ENCODE assay signal across 8 cellular contexts in the genomic region with DNA sequence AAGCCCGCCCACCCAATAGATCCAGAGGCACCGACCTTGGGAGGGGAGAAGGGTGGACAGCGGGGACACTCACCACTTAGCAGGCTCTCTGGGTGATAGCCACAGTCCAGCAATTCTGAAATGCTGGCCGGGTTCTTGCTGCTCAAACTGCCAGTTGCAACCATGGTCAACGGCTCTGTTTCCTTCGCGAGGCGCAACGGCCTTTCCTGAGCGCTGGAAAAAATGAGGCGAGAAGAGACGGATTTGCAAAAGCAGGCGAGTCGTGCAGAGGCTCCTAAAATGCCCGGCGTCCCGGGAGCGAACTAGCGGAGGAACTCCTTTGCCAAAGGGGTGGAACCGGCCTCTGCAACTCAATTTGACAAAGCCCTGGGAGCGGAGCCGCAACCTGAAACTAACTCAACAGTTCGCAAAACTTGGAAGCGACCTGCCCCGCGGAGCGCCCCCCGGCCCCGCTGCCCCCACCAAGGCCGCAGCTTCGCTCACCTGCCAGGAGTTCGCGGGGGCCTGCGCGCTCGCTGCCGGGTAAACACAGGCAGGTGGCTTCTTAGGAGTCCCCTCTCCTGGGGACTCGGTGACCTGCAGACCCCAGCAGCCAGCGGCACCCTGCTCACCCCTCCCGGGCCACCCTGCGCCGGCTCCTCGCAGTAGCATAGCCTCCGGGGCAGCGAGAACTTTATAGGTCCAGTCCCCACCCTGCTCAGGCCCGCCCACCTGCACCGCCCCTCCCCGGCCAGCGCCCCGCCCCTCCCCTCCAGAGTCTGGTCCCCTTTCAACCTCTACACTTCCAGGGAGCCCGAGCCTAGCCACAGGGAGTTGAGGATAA. TPM values are rescaled to one million over a fixed set of nuclear protein-coding genes. Genes with fewer than 3 reads are reported as not detected.
A peak's percentile ranks its signal among the peaks of the same experiment; 100 is the strongest.
DNase-seq lines count a peak whose midpoint lies in the region; ATAC-seq and TF ChIP-seq lines count a peak whose summit lies in the region.

Gene DDIT4L, minus strand, starts transcription at position 649 of the 823 bp plus-strand sequence. Its CDS starts 485 bp downstream, at position 164.

- CTCF ChIA-PET in PC-9 (lab: Charles Lee) = no interaction called here

- BruUV-seq in PC-9 (replicated peaks; lab: Mats Ljungman, UMichigan) = no TSS peak

- peak within 1 kb of the TSS; percentile 65 for H3K4me3 ChIP-seq in PC-9
- H3K4me3 ChIP-seq in left lung = peak within 1 kb of the TSS; percentile 38 to 52

- peak; percentile 73 for ATAC-seq in GM19035 (IDR thresholded peaks at IDR 0.05; ENCODE audit: unreplicated experiment)
- ATAC-seq in left lung = peak; percentile 94
- peak; percentile 60 for ATAC-seq in stimulated activated naive CD8-positive, alpha-beta T cell treated with anti-CD3 and anti-CD28 coated beads, Interleukin-15, Interleukin-2, amounts not matched to agents 100 U/mL and 50 U/mL, for 24 hours
- no peak for ATAC-seq in HG03139 (IDR thresholded peaks at IDR 0.05; ENCODE audit: unreplicated experiment)
- ATAC-seq in GM18867 (IDR thresholded peaks at IDR 0.05; ENCODE audit: unreplicated experiment) = no peak

- H3K27ac ChIP-seq in PC-9 = no peak within 1 kb of the TSS
- H3K27ac ChIP-seq in left lung = no peak within 1 kb of the TSS

- H3K9me3 ChIP-seq in PC-9 (ENCODE audit: insufficient read depth, low read depth) = no peaks in the 10 kb centered on the region
- no peaks in the 10 kb centered on the region for H3K9me3 ChIP-seq in left lung

- DNase-seq in PC-9 = peak in 1 of 2 experiments; percentile 33
- peak; percentile 24 for DNase-seq in cerebellar cortex (ENCODE audit: low spot score)
- DNase-seq in left lung = peak in 1 of 2 donors; percentile 78
- peak; percentile 17 for DNase-seq in stimulated activated naive CD8-positive, alpha-beta T cell treated with anti-CD3 and anti-CD28 coated beads, Interleukin-15, Interleukin-2, amounts not matched to agents 100 U/mL and 50 U/mL, for 24 hours
- DNase-seq in stimulated activated naive CD4-positive, alpha-beta T cell treated with Interleukin-2 at 50 U/mL for 16 hours (lab: John Stamatoyannopoulos, UW) = no peak

- intact Hi-C loops in PC-9 (cut with micrococcal nuclease; ENCODE audit: unreplicated experiment) = no loop called here
- intact Hi-C loops in left lung (cut with DNase I) = no loop called here

- H3K36me3 ChIP-seq in PC-9 (ENCODE audit: low read depth) (no peaks in the 10 kb centered on the region), left lung (no peaks in the 10 kb centered on the region)

- POLR2A ChIA-PET in PC-9 (lab: Charles Lee; ENCODE audit: unreplicated experiment) = no interaction called here

- TF ChIP-seq CTCF in PC-9 (conservative IDR thresholded peaks at IDR 0.05) (no peak), left lung (IDR thresholded peaks at IDR 0.05) (no peak)

- peaks cover 3% of the 10 kb centered on the region; the same call in 1 of the 2 replicates for H3F3A ChIP-seq in PC-9 (ENCODE audit: insufficient read depth, low read depth)

- H4K20me1 ChIP-seq in PC-9 (ENCODE audit: insufficient read depth) = no peaks in the 10 kb centered on the region

- H3K4me1 ChIP-seq in PC-9 (replicated peaks; ENCODE audit: insufficient read depth) = peaks cover 14% of the 10 kb centered on the region; the same call in 1 of the 2 replicates
- H3K4me1 ChIP-seq in left lung = peaks cover 0 to 12% of the 10 kb centered on the region in 2 donors

- no peaks in the 10 kb centered on the region for H3K27me3 ChIP-seq in PC-9 (ENCODE audit: insufficient read depth, low read depth)
- H3K27me3 ChIP-seq in left lung = peaks cover 0 to 38% of the 10 kb centered on the region in 2 donors

- no peaks in the 10 kb centered on the region for H3K79me2 ChIP-seq in PC-9 (ENCODE audit: low read depth)

- no peaks in the 10 kb centered on the region for H3K9me2 ChIP-seq in PC-9 (ENCODE audit: insufficient read depth)

- H3K4me2 ChIP-seq in PC-9 = peak within 1 kb of the TSS; percentile 90

- peak within 1 kb of the TSS; percentile 93 for H2AFZ ChIP-seq in PC-9

RNA-seq across cellular contexts. Expression of gene DDIT4L, which starts in this region (rescaled TPM):
- 1.0 and 1.1 TPM in 2 replicates for total RNA-seq in PC-9 (2021)
- total RNA-seq in left lung = under 1 TPM; 0.52 to 0.55 TPM

Comparison
In these comparisons a context has a peak if more than half of its experiments do, and no peak if none do; other contexts are left out.
1. Peak in ATAC-seq and H3K4me3 ChIP-seq in left lung; RNA of the gene not detected or under 1 TPM.
2. ATAC-seq: peak in GM19035 (single experiment) and stimulated activated naive CD8-positive, alpha-beta T cell treated with anti-CD3 and anti-CD28 coated beads, Interleukin-15, Interleukin-2, amounts not matched to agents 100 U/mL and 50 U/mL, for 24 hours (single experiment); none in HG03139 (single experiment) and GM18867 (single experiment).